ENCODE assay signal across 2 cellular contexts in the genomic region with DNA sequence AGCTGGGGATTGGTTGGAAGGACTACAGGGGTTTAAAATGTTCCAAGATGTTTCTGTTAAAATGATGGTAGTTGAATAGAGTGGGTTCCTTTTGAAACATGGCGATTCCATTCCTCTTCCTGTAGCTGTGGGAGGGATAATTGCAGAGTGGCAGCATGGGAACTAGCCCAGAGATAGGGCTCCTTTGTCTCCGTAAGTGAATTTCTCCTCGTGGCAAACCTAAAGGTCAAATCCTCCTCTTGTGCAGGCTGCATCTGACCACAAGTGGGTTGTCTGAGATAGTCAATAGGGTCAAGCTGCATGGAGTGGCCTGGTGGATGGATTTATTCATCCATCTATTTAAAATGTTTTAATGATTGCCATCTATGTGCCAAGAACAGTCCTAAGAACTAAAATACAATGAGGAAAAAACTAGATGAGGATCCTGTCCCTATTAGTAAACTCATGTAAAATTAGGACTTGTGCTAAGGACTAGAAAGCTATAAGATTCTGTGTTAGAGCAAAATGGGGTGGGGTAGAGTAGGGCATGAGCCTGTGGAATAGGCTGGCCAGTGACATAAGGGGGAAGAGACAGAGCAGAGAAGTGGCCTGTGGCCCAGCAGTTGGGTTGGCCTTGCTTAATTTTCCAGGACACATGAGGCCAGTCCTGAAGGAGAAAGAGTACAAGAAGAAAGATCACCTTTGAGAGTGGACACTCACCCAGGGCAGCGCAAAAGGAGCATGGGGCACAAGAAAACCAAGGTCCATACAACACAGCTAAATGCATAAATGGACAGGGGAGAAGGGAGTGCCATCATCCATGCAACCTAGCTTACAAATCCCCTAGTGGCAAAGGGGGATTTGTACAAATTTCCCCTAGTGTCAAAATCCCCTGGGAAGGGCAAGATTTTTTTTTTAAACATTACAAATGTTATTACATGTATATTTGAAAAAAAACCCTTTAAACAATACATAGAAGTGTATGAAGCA.
TF ChIP-seq lines count a peak whose summit lies in the region.

No MANE protein-coding gene starts in this region.

TF ChIP-seq in K562, 482 proteins besides CTCF, POLR2A, EP300 and RAD21 (continued from another document):
- TF ChIP-seq, protein P1, sequence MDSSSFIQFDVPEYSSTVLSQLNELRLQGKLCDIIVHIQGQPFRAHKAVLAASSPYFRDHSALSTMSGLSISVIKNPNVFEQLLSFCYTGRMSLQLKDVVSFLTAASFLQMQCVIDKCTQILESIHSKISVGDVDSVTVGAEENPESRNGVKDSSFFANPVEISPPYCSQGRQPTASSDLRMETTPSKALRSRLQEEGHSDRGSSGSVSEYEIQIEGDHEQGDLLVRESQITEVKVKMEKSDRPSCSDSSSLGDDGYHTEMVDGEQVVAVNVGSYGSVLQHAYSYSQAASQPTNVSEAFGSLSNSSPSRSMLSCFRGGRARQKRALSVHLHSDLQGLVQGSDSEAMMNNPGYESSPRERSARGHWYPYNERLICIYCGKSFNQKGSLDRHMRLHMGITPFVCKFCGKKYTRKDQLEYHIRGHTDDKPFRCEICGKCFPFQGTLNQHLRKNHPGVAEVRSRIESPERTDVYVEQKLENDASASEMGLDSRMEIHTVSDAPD (CRISPR knock-in tag; IDR thresholded peaks at IDR 0.05): no peak
- TF ChIP-seq, protein P2, sequence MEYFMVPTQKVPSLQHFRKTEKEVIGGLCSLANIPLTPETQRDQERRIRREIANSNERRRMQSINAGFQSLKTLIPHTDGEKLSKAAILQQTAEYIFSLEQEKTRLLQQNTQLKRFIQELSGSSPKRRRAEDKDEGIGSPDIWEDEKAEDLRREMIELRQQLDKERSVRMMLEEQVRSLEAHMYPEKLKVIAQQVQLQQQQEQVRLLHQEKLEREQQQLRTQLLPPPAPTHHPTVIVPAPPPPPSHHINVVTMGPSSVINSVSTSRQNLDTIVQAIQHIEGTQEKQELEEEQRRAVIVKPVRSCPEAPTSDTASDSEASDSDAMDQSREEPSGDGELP (CRISPR knock-in tag; IDR thresholded peaks at IDR 0.05; ENCODE audit: borderline replicate concordance): no peak
- TF ChIP-seq GABPB2 (CRISPR knock-in tag; conservative IDR thresholded peaks at IDR 0.05) (no peak), TAF15 (IDR thresholded peaks at IDR 0.05; ENCODE audit: low read depth, low read length) (no peak), POU5F1 (IDR thresholded peaks at IDR 0.05; ENCODE audit: borderline replicate concordance, low read depth, low read length, partially characterized antibody) (no peak), CBX8 (IDR thresholded peaks at IDR 0.05; ENCODE audit: borderline replicate concordance, extremely low read depth, low read depth, low read length, poor library complexity, severe bottlenecking) (no peak), XRCC4 (IDR thresholded peaks at IDR 0.05; ENCODE audit: extremely low read depth, insufficient read depth, insufficient read length) (no peak), PHB (CRISPR knock-in tag; IDR thresholded peaks at IDR 0.05) (no peak)
- TF ChIP-seq, protein P3, sequence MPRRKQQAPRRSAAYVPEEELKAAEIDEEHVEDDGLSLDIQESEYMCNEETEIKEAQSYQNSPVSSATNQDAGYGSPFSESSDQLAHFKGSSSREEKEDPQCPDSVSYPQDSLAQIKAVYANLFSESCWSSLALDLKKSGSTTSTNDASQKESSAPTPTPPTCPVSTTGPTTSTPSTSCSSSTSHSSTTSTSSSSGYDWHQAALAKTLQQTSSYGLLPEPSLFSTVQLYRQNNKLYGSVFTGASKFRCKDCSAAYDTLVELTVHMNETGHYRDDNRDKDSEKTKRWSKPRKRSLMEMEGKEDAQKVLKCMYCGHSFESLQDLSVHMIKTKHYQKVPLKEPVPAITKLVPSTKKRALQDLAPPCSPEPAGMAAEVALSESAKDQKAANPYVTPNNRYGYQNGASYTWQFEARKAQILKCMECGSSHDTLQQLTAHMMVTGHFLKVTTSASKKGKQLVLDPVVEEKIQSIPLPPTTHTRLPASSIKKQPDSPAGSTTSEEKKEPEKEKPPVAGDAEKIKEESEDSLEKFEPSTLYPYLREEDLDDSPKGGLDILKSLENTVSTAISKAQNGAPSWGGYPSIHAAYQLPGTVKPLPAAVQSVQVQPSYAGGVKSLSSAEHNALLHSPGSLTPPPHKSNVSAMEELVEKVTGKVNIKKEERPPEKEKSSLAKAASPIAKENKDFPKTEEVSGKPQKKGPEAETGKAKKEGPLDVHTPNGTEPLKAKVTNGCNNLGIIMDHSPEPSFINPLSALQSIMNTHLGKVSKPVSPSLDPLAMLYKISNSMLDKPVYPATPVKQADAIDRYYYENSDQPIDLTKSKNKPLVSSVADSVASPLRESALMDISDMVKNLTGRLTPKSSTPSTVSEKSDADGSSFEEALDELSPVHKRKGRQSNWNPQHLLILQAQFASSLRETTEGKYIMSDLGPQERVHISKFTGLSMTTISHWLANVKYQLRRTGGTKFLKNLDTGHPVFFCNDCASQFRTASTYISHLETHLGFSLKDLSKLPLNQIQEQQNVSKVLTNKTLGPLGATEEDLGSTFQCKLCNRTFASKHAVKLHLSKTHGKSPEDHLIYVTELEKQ (CRISPR knock-in tag; IDR thresholded peaks at IDR 0.05): no peak
- TF ChIP-seq, protein P4, sequence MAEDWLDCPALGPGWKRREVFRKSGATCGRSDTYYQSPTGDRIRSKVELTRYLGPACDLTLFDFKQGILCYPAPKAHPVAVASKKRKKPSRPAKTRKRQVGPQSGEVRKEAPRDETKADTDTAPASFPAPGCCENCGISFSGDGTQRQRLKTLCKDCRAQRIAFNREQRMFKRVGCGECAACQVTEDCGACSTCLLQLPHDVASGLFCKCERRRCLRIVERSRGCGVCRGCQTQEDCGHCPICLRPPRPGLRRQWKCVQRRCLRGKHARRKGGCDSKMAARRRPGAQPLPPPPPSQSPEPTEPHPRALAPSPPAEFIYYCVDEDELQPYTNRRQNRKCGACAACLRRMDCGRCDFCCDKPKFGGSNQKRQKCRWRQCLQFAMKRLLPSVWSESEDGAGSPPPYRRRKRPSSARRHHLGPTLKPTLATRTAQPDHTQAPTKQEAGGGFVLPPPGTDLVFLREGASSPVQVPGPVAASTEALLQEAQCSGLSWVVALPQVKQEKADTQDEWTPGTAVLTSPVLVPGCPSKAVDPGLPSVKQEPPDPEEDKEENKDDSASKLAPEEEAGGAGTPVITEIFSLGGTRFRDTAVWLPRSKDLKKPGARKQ (CRISPR knock-in tag; IDR thresholded peaks at IDR 0.05): no peak

TF ChIP-seq in HepG2, 621 proteins besides CTCF, POLR2A, EP300 and RAD21:
- TF ChIP-seq, protein P5, sequence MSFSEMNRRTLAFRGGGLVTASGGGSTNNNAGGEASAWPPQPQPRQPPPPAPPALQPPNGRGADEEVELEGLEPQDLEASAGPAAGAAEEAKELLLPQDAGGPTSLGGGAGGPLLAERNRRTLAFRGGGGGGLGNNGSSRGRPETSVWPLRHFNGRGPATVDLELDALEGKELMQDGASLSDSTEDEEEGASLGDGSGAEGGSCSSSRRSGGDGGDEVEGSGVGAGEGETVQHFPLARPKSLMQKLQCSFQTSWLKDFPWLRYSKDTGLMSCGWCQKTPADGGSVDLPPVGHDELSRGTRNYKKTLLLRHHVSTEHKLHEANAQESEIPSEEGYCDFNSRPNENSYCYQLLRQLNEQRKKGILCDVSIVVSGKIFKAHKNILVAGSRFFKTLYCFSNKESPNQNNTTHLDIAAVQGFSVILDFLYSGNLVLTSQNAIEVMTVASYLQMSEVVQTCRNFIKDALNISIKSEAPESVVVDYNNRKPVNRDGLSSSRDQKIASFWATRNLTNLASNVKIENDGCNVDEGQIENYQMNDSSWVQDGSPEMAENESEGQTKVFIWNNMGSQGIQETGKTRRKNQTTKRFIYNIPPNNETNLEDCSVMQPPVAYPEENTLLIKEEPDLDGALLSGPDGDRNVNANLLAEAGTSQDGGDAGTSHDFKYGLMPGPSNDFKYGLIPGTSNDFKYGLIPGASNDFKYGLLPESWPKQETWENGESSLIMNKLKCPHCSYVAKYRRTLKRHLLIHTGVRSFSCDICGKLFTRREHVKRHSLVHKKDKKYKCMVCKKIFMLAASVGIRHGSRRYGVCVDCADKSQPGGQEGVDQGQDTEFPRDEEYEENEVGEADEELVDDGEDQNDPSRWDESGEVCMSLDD (CRISPR knock-in tag; IDR thresholded peaks at IDR 0.05; ENCODE audit: borderline replicate concordance): no peak
- TF ChIP-seq RNF2 (conservative IDR thresholded peaks at IDR 0.05; ENCODE audit: low read depth) (no peak), ZNF329 (CRISPR knock-in tag; IDR thresholded peaks at IDR 0.05; ENCODE audit: low read depth) (no peak), MBD4 (IDR thresholded peaks at IDR 0.05; ENCODE audit: borderline replicate concordance, low read length) (no peak), ZNF232 (CRISPR knock-in tag; IDR thresholded peaks at IDR 0.05; ENCODE audit: borderline replicate concordance) (no peak), ZNF263 (CRISPR knock-in tag; IDR thresholded peaks at IDR 0.05) (no peak), ZNF644 (CRISPR knock-in tag; IDR thresholded peaks at IDR 0.05; ENCODE audit: low read depth) (no peak)
- TF ChIP-seq, protein P6, sequence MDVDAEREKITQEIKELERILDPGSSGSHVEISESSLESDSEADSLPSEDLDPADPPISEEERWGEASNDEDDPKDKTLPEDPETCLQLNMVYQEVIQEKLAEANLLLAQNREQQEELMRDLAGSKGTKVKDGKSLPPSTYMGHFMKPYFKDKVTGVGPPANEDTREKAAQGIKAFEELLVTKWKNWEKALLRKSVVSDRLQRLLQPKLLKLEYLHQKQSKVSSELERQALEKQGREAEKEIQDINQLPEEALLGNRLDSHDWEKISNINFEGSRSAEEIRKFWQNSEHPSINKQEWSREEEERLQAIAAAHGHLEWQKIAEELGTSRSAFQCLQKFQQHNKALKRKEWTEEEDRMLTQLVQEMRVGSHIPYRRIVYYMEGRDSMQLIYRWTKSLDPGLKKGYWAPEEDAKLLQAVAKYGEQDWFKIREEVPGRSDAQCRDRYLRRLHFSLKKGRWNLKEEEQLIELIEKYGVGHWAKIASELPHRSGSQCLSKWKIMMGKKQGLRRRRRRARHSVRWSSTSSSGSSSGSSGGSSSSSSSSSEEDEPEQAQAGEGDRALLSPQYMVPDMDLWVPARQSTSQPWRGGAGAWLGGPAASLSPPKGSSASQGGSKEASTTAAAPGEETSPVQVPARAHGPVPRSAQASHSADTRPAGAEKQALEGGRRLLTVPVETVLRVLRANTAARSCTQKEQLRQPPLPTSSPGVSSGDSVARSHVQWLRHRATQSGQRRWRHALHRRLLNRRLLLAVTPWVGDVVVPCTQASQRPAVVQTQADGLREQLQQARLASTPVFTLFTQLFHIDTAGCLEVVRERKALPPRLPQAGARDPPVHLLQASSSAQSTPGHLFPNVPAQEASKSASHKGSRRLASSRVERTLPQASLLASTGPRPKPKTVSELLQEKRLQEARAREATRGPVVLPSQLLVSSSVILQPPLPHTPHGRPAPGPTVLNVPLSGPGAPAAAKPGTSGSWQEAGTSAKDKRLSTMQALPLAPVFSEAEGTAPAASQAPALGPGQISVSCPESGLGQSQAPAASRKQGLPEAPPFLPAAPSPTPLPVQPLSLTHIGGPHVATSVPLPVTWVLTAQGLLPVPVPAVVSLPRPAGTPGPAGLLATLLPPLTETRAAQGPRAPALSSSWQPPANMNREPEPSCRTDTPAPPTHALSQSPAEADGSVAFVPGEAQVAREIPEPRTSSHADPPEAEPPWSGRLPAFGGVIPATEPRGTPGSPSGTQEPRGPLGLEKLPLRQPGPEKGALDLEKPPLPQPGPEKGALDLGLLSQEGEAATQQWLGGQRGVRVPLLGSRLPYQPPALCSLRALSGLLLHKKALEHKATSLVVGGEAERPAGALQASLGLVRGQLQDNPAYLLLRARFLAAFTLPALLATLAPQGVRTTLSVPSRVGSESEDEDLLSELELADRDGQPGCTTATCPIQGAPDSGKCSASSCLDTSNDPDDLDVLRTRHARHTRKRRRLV (CRISPR knock-in tag; IDR thresholded peaks at IDR 0.05): no peak
- TF ChIP-seq, protein P7, sequence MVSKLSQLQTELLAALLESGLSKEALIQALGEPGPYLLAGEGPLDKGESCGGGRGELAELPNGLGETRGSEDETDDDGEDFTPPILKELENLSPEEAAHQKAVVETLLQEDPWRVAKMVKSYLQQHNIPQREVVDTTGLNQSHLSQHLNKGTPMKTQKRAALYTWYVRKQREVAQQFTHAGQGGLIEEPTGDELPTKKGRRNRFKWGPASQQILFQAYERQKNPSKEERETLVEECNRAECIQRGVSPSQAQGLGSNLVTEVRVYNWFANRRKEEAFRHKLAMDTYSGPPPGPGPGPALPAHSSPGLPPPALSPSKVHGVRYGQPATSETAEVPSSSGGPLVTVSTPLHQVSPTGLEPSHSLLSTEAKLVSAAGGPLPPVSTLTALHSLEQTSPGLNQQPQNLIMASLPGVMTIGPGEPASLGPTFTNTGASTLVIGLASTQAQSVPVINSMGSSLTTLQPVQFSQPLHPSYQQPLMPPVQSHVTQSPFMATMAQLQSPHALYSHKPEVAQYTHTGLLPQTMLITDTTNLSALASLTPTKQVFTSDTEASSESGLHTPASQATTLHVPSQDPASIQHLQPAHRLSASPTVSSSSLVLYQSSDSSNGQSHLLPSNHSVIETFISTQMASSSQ (IDR thresholded peaks at IDR 0.05; ENCODE audit: low read depth): no peak
- TF ChIP-seq, protein P7 (CRISPR knock-in tag; IDR thresholded peaks at IDR 0.05; ENCODE audit: borderline replicate concordance): no peak
- TF ChIP-seq, protein P8, sequence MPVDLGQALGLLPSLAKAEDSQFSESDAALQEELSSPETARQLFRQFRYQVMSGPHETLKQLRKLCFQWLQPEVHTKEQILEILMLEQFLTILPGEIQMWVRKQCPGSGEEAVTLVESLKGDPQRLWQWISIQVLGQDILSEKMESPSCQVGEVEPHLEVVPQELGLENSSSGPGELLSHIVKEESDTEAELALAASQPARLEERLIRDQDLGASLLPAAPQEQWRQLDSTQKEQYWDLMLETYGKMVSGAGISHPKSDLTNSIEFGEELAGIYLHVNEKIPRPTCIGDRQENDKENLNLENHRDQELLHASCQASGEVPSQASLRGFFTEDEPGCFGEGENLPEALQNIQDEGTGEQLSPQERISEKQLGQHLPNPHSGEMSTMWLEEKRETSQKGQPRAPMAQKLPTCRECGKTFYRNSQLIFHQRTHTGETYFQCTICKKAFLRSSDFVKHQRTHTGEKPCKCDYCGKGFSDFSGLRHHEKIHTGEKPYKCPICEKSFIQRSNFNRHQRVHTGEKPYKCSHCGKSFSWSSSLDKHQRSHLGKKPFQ (CRISPR knock-in tag; IDR thresholded peaks at IDR 0.05; ENCODE audit: insufficient replicate concordance): no peak
